In genomic region chr14:73739899-73740685, GRCh38 we compare ENCODE assay signal across 1 cellular context.
TF ChIP-seq lines count a peak whose summit lies in the region.

No MANE protein-coding gene starts in this region.

TF ChIP-seq in HCT116, 20 proteins besides CTCF, POLR2A, EP300 and RAD21 (continued from another document):
- no peak for TF ChIP-seq SIN3A (IDR thresholded peaks at IDR 0.05; ENCODE audit: low read depth)
- no peak for TF ChIP-seq EZH2 (IDR thresholded peaks at IDR 0.05)
- TF ChIP-seq CBX3 (IDR thresholded peaks at IDR 0.05; ENCODE audit: low read depth): no peak
- TF ChIP-seq TCF7L2 (IDR thresholded peaks at IDR 0.05; ENCODE audit: borderline replicate concordance, extremely low read depth, insufficient read depth, insufficient read length): no peak
- no peak for TF ChIP-seq ZFX (IDR thresholded peaks at IDR 0.05)
- TF ChIP-seq SRF (IDR thresholded peaks at IDR 0.05; ENCODE audit: low read depth): no peak
- no peak for TF ChIP-seq FOSL1 (IDR thresholded peaks at IDR 0.05; ENCODE audit: low read depth)
